In genomic region chr14:49497267-49497666, GRCh38 we compare ENCODE assay signal across 17 cellular contexts.
"Had no signal": no experiment of that assay in that cellular context is flagged by ENCODE, and none has a peak within 500 bp of the region (broad histone marks: within the 10 kb centered on the region; RNA-seq: fewer than 3 reads in every experiment).

No MANE protein-coding gene starts in this region.

- H3K9me3 ChIP-seq: colonic mucosa, esophagus squamous epithelium, gastrocnemius medialis, left lung, lower lobe of right lung, mucosa of descending colon had no signal

- H3K4me3 Mint-ChIP-seq: dendritic cell treated with granulocyte-macrophage colony-stimulating factor and Interleukin-4, amounts not matched to agents 40 ng/mL and 50 ng/mL, for 4 days; immature natural killer cell; mesothelial cell of epicardium; naive B cell had no signal

- H3K9me3 Mint-ChIP-seq: dendritic cell treated with granulocyte-macrophage colony-stimulating factor and Interleukin-4, amounts not matched to agents 40 ng/mL and 50 ng/mL, for 4 days; immature natural killer cell; mesothelial cell of epicardium; naive B cell had no signal

- H3K4me1 Mint-ChIP-seq: immature natural killer cell, naive B cell had no signal

- H3K36me3 Mint-ChIP-seq: immature natural killer cell, mesothelial cell of epicardium, naive B cell had no signal

- H3K27me3 ChIP-seq: colonic mucosa, gastrocnemius medialis, hepatocyte had no signal

- H3K36me3 ChIP-seq: colonic mucosa, esophagus squamous epithelium, gastrocnemius medialis, left lung, lower lobe of right lung had no signal

- H3K27ac ChIP-seq: colonic mucosa, dorsolateral prefrontal cortex, esophagus squamous epithelium, gastrocnemius medialis, hepatocyte, left lung, lower lobe of right lung had no signal

- H3K4me1 ChIP-seq: colonic mucosa, esophagus squamous epithelium, gastrocnemius medialis, left lung, lower lobe of right lung had no signal

- H3K27ac Mint-ChIP-seq: dendritic cell treated with granulocyte-macrophage colony-stimulating factor and Interleukin-4, amounts not matched to agents 40 ng/mL and 50 ng/mL, for 4 days; immature natural killer cell; mesothelial cell of epicardium; naive B cell had no signal

- DNase-seq: colonic mucosa; cortex of kidney; dorsolateral prefrontal cortex; effector CD4-positive, alpha-beta T cell; esophagus squamous epithelium; gastrocnemius medialis; glutamatergic neuron; left cardiac atrium; left lung; left ventricle myocardium superior; lower lobe of right lung had no signal

- H3K4me3 ChIP-seq: colonic mucosa, dorsolateral prefrontal cortex, esophagus squamous epithelium, gastrocnemius medialis, hepatocyte, left lung, lower lobe of right lung, mucosa of descending colon had no signal

- ATAC-seq: gastrocnemius medialis, left ventricle myocardium superior had no signal

- H3K27me3 Mint-ChIP-seq: dendritic cell treated with granulocyte-macrophage colony-stimulating factor and Interleukin-4, amounts not matched to agents 40 ng/mL and 50 ng/mL, for 4 days had no signal
